ENCODE assay signal across 8 cellular contexts in genomic region chr7:73234994-73235717, GRCh38.
DNase-seq lines count a peak whose midpoint lies in the region; ATAC-seq and TF ChIP-seq lines count a peak whose summit lies in the region.
"Not testable (repeated sequence)": the region's sequence is repeated elsewhere in the genome, so short reads cannot be mapped to it uniquely, and the experiment has no call there.

No MANE protein-coding gene starts in this region.

- not testable (repeated sequence) for H3K4me1 ChIP-seq in ES-I3 (ENCODE audit: insufficient read depth, low read length); ovary (ENCODE audit: insufficient read depth)

- TF ChIP-seq POLR2A in ovary (IDR thresholded peaks at IDR 0.05): not testable (repeated sequence)

- H3K36me3 Mint-ChIP-seq in activated naive CD4-positive, alpha-beta T cell treated with anti-CD3 and anti-CD28 coated beads for 36 hours (ENCODE audit: low read depth): not testable (repeated sequence)

- CTCF ChIA-PET in activated naive CD4-positive, alpha-beta T cell treated with anti-CD3 and anti-CD28 coated beads for 36 hours (lab: Charles Lee): not testable (repeated sequence)

- H3K27me3 Mint-ChIP-seq in activated naive CD4-positive, alpha-beta T cell treated with anti-CD3 and anti-CD28 coated beads for 36 hours (ENCODE audit: low read depth): not testable (repeated sequence)

- H3K4me3 Mint-ChIP-seq in activated naive CD4-positive, alpha-beta T cell treated with anti-CD3 and anti-CD28 coated beads for 36 hours: not testable (repeated sequence)

- not testable (repeated sequence) for H3K27ac ChIP-seq in ovary

- peak overlapping the region; percentile 18 for H3K4me3 ChIP-seq in ovary

- intact Hi-C loops in activated naive CD4-positive, alpha-beta T cell treated with anti-CD3 and anti-CD28 coated beads for 36 hours (cut with micrococcal nuclease); Right ventricle myocardium superior (cut with DNase I); ovary (cut with DNase I): not testable (repeated sequence)

- 1% methylated on average over 18 of the region's 72 CpGs; no CpG with 5 or more reads in 2 of the 3 donors for WGBS in ovary, 3 donors

- H3K27ac Mint-ChIP-seq in activated naive CD4-positive, alpha-beta T cell treated with anti-CD3 and anti-CD28 coated beads for 36 hours: not testable (repeated sequence)

- peak; percentile 83 for ATAC-seq in GM21717 (IDR thresholded peaks at IDR 0.05; ENCODE audit: unreplicated experiment)
- peak; percentile 87 for ATAC-seq in HG03342 (IDR thresholded peaks at IDR 0.05; ENCODE audit: unreplicated experiment)
- ATAC-seq in Right ventricle myocardium superior (ENCODE audit: poor library complexity): peak; percentile 97

- not testable (repeated sequence) for H3K27me3 ChIP-seq in ovary

- not testable (repeated sequence) for H3K9me3 Mint-ChIP-seq in activated naive CD4-positive, alpha-beta T cell treated with anti-CD3 and anti-CD28 coated beads for 36 hours

- H3K36me3 ChIP-seq in ES-I3 (ENCODE audit: insufficient read depth, low read length); ovary: not testable (repeated sequence)

- peak; percentile 75 for DNase-seq in activated CD4-positive, CD25-positive, alpha-beta regulatory T cell treated with anti-CD3 and anti-CD28 coated beads, Interleukin-2, amount 50 U/mL, for 16 hours (ENCODE audit: low read depth, low spot score)
- DNase-seq in activated naive CD4-positive, alpha-beta T cell treated with anti-CD3 and anti-CD28 coated beads for 36 hours: peak; percentile 96
- peak; percentile 96 for DNase-seq in Right ventricle myocardium superior
- peak; percentile 90 to 95 (median 93) for DNase-seq in ovary
- DNase-seq in stimulated activated CD8-positive, alpha-beta memory T cell treated with anti-CD3 and anti-CD28 coated beads, Interleukin-4, amount 100 ng/mL, for 24 hours (ENCODE audit: low read depth): peak; percentile 81

- not testable (repeated sequence) for H3K9me3 ChIP-seq in ES-I3 (ENCODE audit: control insufficient read depth, insufficient read depth, low read length); ovary

- H3K4me1 Mint-ChIP-seq in activated naive CD4-positive, alpha-beta T cell treated with anti-CD3 and anti-CD28 coated beads for 36 hours (ENCODE audit: low read depth): not testable (repeated sequence)

- TF ChIP-seq EP300 in ovary (IDR thresholded peaks at IDR 0.05): not testable (repeated sequence)

- not testable (repeated sequence) for TF ChIP-seq CTCF in ovary (IDR thresholded peaks at IDR 0.05)

- peak overlapping the region; percentile 30; the same call in 1 of the 2 replicates for H3K9ac ChIP-seq in ES-I3 (ENCODE audit: low read depth, low read length)
